Comparison of ENCODE assay signal across 1 cellular context in genomic region chr20:62305765-62306431, GRCh38.
TF ChIP-seq lines count a peak whose summit lies in the region.

No MANE protein-coding gene starts in this region.

TF ChIP-seq in HepG2, 621 proteins besides CTCF, POLR2A, EP300 and RAD21 (continued from another document and continues in another):
- TF ChIP-seq ZHX1 (CRISPR knock-in tag; IDR thresholded peaks at IDR 0.05; ENCODE audit: low read depth) (peak; percentile 52; the same call in 1 of the 2 replicates), ZNF550 (CRISPR knock-in tag; IDR thresholded peaks at IDR 0.05; ENCODE audit: borderline replicate concordance) (no peak), MTF2 (CRISPR knock-in tag; IDR thresholded peaks at IDR 0.05; ENCODE audit: borderline replicate concordance) (no peak), KLF9 (CRISPR knock-in tag; IDR thresholded peaks at IDR 0.05; ENCODE audit: low read depth) (no peak), PRDM4 (CRISPR knock-in tag; IDR thresholded peaks at IDR 0.05; ENCODE audit: borderline replicate concordance) (no peak), ZC3H13 (CRISPR knock-in tag; IDR thresholded peaks at IDR 0.05) (0 out of 2 replicates have a peak, but pooled peaks have one; percentile 3), ZNF652 (CRISPR knock-in tag; IDR thresholded peaks at IDR 0.05; ENCODE audit: borderline replicate concordance, low read depth) (no peak), ZNF790 (CRISPR knock-in tag; IDR thresholded peaks at IDR 0.05; ENCODE audit: borderline replicate concordance) (no peak), KLF15 (CRISPR knock-in tag; IDR thresholded peaks at IDR 0.05; ENCODE audit: borderline replicate concordance) (no peak; the same call in 1 of the 2 replicates), ZNF687 (CRISPR knock-in tag; IDR thresholded peaks at IDR 0.05) (0 out of 2 replicates have a peak, but pooled peaks have one; percentile 28), AGO2 (optimal IDR thresholded peaks at IDR 0.05; ENCODE audit: low read depth, low read length) (peak; percentile 84), ZNF674 (CRISPR knock-in tag; IDR thresholded peaks at IDR 0.05; ENCODE audit: low read depth) (no peak), ZNF768 (CRISPR knock-in tag; IDR thresholded peaks at IDR 0.05) (0 out of 2 replicates have a peak, but pooled peaks have one; percentile 39), IRF9 (CRISPR knock-in tag; IDR thresholded peaks at IDR 0.05; ENCODE audit: borderline replicate concordance) (no peak), MEIS1 (CRISPR knock-in tag; IDR thresholded peaks at IDR 0.05; ENCODE audit: borderline replicate concordance) (no peak), CENPT (CRISPR knock-in tag; IDR thresholded peaks at IDR 0.05; ENCODE audit: low read depth) (0 out of 2 replicates have a peak, but pooled peaks have one; percentile 55), PBX3 (CRISPR knock-in tag; IDR thresholded peaks at IDR 0.05; ENCODE audit: borderline replicate concordance) (no peak), ZNF10 (CRISPR knock-in tag; IDR thresholded peaks at IDR 0.05; ENCODE audit: borderline replicate concordance, low read depth) (no peak), THAP7 (CRISPR knock-in tag; IDR thresholded peaks at IDR 0.05) (no peak), ZNF274 (CRISPR knock-in tag; IDR thresholded peaks at IDR 0.05) (0 out of 2 replicates have a peak, but pooled peaks have one; percentile 17), ZNF124 (CRISPR knock-in tag; IDR thresholded peaks at IDR 0.05) (no peak), POLR2AphosphoS5 (IDR thresholded peaks at IDR 0.05; ENCODE audit: low read depth, low read length) (peak; percentile 33; the same call in 1 of the 2 replicates), KDM2A (CRISPR knock-in tag; IDR thresholded peaks at IDR 0.05; ENCODE audit: borderline replicate concordance, low read depth) (0 out of 2 replicates have a peak, but pooled peaks have one; percentile 15), TBL1XR1 (IDR thresholded peaks at IDR 0.05; ENCODE audit: borderline replicate concordance, low read length, partially characterized antibody) (peak; percentile 8), ZNF256 (CRISPR knock-in tag; conservative IDR thresholded peaks at IDR 0.05) (no peak), SRSF1 (optimal IDR thresholded peaks at IDR 0.05; ENCODE audit: low read depth, low read length) (peak; percentile 31), ZNF570 (CRISPR knock-in tag; IDR thresholded peaks at IDR 0.05; ENCODE audit: borderline replicate concordance) (no peak), ZNF549 (CRISPR knock-in tag; IDR thresholded peaks at IDR 0.05) (no peak), FIP1L1 (IDR thresholded peaks at IDR 0.05; ENCODE audit: borderline replicate concordance, insufficient read depth, low read depth, low read length) (no peak), ZNF205 (CRISPR knock-in tag; IDR thresholded peaks at IDR 0.05) (no peak), RBM22 (optimal IDR thresholded peaks at IDR 0.05; ENCODE audit: low read length) (no peak), ZNF879 (CRISPR knock-in tag; IDR thresholded peaks at IDR 0.05) (no peak), GFI1 (CRISPR knock-in tag; IDR thresholded peaks at IDR 0.05; ENCODE audit: borderline replicate concordance) (no peak), ZFP62 (CRISPR knock-in tag; IDR thresholded peaks at IDR 0.05) (no peak), ZSCAN9 (CRISPR knock-in tag; IDR thresholded peaks at IDR 0.05; ENCODE audit: borderline replicate concordance) (no peak), ZNF547 (CRISPR knock-in tag; IDR thresholded peaks at IDR 0.05) (0 out of 2 replicates have a peak, but pooled peaks have one; percentile 22), ZNF468 (CRISPR knock-in tag; IDR thresholded peaks at IDR 0.05) (0 out of 2 replicates have a peak, but pooled peaks have one; percentile 21), ZNF276 (CRISPR knock-in tag; IDR thresholded peaks at IDR 0.05; ENCODE audit: low read depth) (no peak), ZBTB38 (CRISPR knock-in tag; IDR thresholded peaks at IDR 0.05) (no peak; the same call in 1 of the 2 replicates), RELA (CRISPR knock-in tag; IDR thresholded peaks at IDR 0.05) (no peak), RXRA (CRISPR knock-in tag; IDR thresholded peaks at IDR 0.05) (peak; percentile 18; the same call in 1 of the 2 replicates), ZNF138 (CRISPR knock-in tag; IDR thresholded peaks at IDR 0.05; ENCODE audit: low read depth) (no peak), PHB2 (IDR thresholded peaks at IDR 0.05; ENCODE audit: partially characterized antibody) (no peak), ZBTB46 (CRISPR knock-in tag; IDR thresholded peaks at IDR 0.05; ENCODE audit: borderline replicate concordance) (no peak), ZNF7 (CRISPR knock-in tag; IDR thresholded peaks at IDR 0.05) (no peak), CBX2 (IDR thresholded peaks at IDR 0.05; ENCODE audit: low read depth, low read length) (no peak), CBX2 (CRISPR knock-in tag; IDR thresholded peaks at IDR 0.05; ENCODE audit: low read depth) (no peak), SOX6 (IDR thresholded peaks at IDR 0.05) (no peak), SOX6 (CRISPR knock-in tag; IDR thresholded peaks at IDR 0.05) (no peak), ZBTB33 (CRISPR knock-in tag; IDR thresholded peaks at IDR 0.05) (peak; percentile 98)
